Comparison of ENCODE assay signal across 31 cellular contexts in genomic region chr15:53511175-53511574, GRCh38.
"Had no signal": no experiment of that assay in that cellular context is flagged by ENCODE, and none has a peak within 500 bp of the region (broad histone marks: within the 10 kb centered on the region; RNA-seq: fewer than 3 reads in every experiment).

No MANE protein-coding gene starts in this region.

- H3K9me3 Mint-ChIP-seq: activated naive CD4-positive, alpha-beta T cell treated with anti-CD3 and anti-CD28 coated beads, Interleukin-2, amount 10 ng/mL, durations not matched to agents 7 days and 5 days had no signal

- H3K4me1 ChIP-seq: colonic mucosa, SJCRH30 had no signal

- H3K9me3 ChIP-seq: colonic mucosa, SJCRH30 had no signal

- H3K4me1 Mint-ChIP-seq: activated CD4-positive, alpha-beta memory T cell treated with anti-CD3 and anti-CD28 coated beads, Interleukin-2, amount 10 ng/mL, durations not matched to agents 7 days and 5 days; activated CD8-positive, alpha-beta memory T cell treated with anti-CD3 and anti-CD28 coated beads, Interleukin-2, amount 10 ng/mL, durations not matched to agents 7 days and 5 days; activated naive CD4-positive, alpha-beta T cell treated with anti-CD3 and anti-CD28 coated beads, Interleukin-2, amount 10 ng/mL, durations not matched to agents 7 days and 5 days had no signal

- H3K36me3 Mint-ChIP-seq: activated CD8-positive, alpha-beta memory T cell treated with anti-CD3 and anti-CD28 coated beads, Interleukin-2, amount 10 ng/mL, durations not matched to agents 7 days and 5 days; activated naive CD4-positive, alpha-beta T cell treated with anti-CD3 and anti-CD28 coated beads, Interleukin-2, amount 10 ng/mL, durations not matched to agents 7 days and 5 days; activated naive CD8-positive, alpha-beta T cell had no signal

- H3K27me3 Mint-ChIP-seq: activated CD4-positive, alpha-beta memory T cell treated with anti-CD3 and anti-CD28 coated beads, Interleukin-2, amount 10 ng/mL, durations not matched to agents 7 days and 5 days; activated CD8-positive, alpha-beta memory T cell treated with anti-CD3 and anti-CD28 coated beads, Interleukin-2, amount 10 ng/mL, durations not matched to agents 7 days and 5 days; activated naive CD4-positive, alpha-beta T cell treated with anti-CD3 and anti-CD28 coated beads, Interleukin-2, amount 10 ng/mL, durations not matched to agents 7 days and 5 days had no signal

- H3K4me3 Mint-ChIP-seq: activated CD4-positive, alpha-beta memory T cell treated with anti-CD3 and anti-CD28 coated beads, Interleukin-2, amount 10 ng/mL, durations not matched to agents 7 days and 5 days; activated CD8-positive, alpha-beta memory T cell treated with anti-CD3 and anti-CD28 coated beads, Interleukin-2, amount 10 ng/mL, durations not matched to agents 7 days and 5 days; activated naive CD4-positive, alpha-beta T cell treated with anti-CD3 and anti-CD28 coated beads, Interleukin-2, amount 10 ng/mL, durations not matched to agents 7 days and 5 days; activated naive CD8-positive, alpha-beta T cell had no signal

- H3K27me3 ChIP-seq: brain microvascular endothelial cell, colonic mucosa, SJCRH30 had no signal

- H3K27ac ChIP-seq: brain microvascular endothelial cell, colonic mucosa, SJCRH30, SK-N-MC, WERI-Rb-1 had no signal

- DNase-seq: activated CD4-positive, alpha-beta memory T cell treated with anti-CD3 and anti-CD28 coated beads, Interleukin-2, amount 10 ng/mL, durations not matched to agents 7 days and 5 days; activated CD4-positive, alpha-beta T cell treated with anti-CD3 and anti-CD28 coated beads for 1 hour; activated CD4-positive, alpha-beta T cell treated with anti-CD3 and anti-CD28 coated beads for 48 hours; activated CD4-positive, CD25-positive, alpha-beta regulatory T cell; activated CD8-positive, alpha-beta memory T cell treated with anti-CD3 and anti-CD28 coated beads for 24 hours; activated CD8-positive, alpha-beta memory T cell treated with anti-CD3 and anti-CD28 coated beads, Interleukin-2, amount 10 ng/mL, durations not matched to agents 7 days and 5 days; activated CD8-positive, alpha-beta memory T cell treated with anti-CD3 and anti-CD28 coated beads, Interleukin-2, amount 50 U/mL, for 48 hours; activated effector memory CD4-positive, alpha-beta T cell treated with Interleukin-2 at 50 U/mL for 16 hours; activated naive CD4-positive, alpha-beta T cell treated with anti-CD3 and anti-CD28 coated beads, Interleukin-2, amount 10 ng/mL, durations not matched to agents 7 days and 5 days; activated T-cell treated with anti-CD3 and anti-CD28 coated beads, Interleukin-2, amount 50 U/mL, for 48 hours; amniotic stem cell; aorta; brain microvascular endothelial cell; central memory CD4-positive, alpha-beta T cell; colonic mucosa; MM.1S; MV-4-11; NCI-H1092 treated with DMSO at 0.1 percent for 48 hours; NCI-H146; NCI-H187; NCI-H2081 treated with DMSO at 0.1 percent for 48 hours; NCI-H226; NCI-H446 treated with DMSO at 0.1 percent for 48 hours; NCI-H526 treated with DMSO at 0.1 percent for 48 hours; NCI-H774; SHP77; SJCRH30; T1000; WERI-Rb-1 had no signal

- H3K27ac Mint-ChIP-seq: activated CD4-positive, alpha-beta memory T cell treated with anti-CD3 and anti-CD28 coated beads, Interleukin-2, amount 10 ng/mL, durations not matched to agents 7 days and 5 days; activated CD8-positive, alpha-beta memory T cell treated with anti-CD3 and anti-CD28 coated beads, Interleukin-2, amount 10 ng/mL, durations not matched to agents 7 days and 5 days; activated naive CD4-positive, alpha-beta T cell treated with anti-CD3 and anti-CD28 coated beads, Interleukin-2, amount 10 ng/mL, durations not matched to agents 7 days and 5 days; activated naive CD8-positive, alpha-beta T cell had no signal
